In genomic region chr14:22829076-22829660, GRCh38 we compare ENCODE assay signal across 7 cellular contexts. TPM values are rescaled to one million over a fixed set of nuclear protein-coding genes. Genes with fewer than 3 reads are reported as not detected.
DNase-seq lines count a peak whose midpoint lies in the region; ATAC-seq and TF ChIP-seq lines count a peak whose summit lies in the region.
"Not testable (repeated sequence)": the region's sequence is repeated elsewhere in the genome, so short reads cannot be mapped to it uniquely, and the experiment has no call there.
"Had no signal": no experiment of that assay in that cellular context is flagged by ENCODE, and none has a peak within 500 bp of the region (broad histone marks: within the 10 kb centered on the region; RNA-seq: fewer than 3 reads in every experiment).

No MANE protein-coding gene starts in this region.

- peak overlapping the region; percentile 94 for H2AFZ ChIP-seq in OCI-LY3 (ENCODE audit: low read depth, low read length)

- H3K36me3 Mint-ChIP-seq in activated naive CD8-positive, alpha-beta T cell treated with anti-CD3 and anti-CD28 coated beads, Interleukin-2, amount 50 U/mL, for 24 hours (ENCODE audit: low read depth), result peaks cover 24% of the 10 kb centered on the region
- H3K36me3 Mint-ChIP-seq in naive thymus-derived CD4-positive, alpha-beta T cell, result peaks cover 0 to 22% (median 9%) of the 10 kb centered on the region in 5 donors

- peaks cover 18% of the 10 kb centered on the region for H3K36me3 ChIP-seq in OCI-LY3 (replicated peaks; ENCODE audit: low read depth, low read length)
- peaks cover 3 to 21% (median 3%) of the 10 kb centered on the region in 3 experiments for H3K36me3 ChIP-seq in naive thymus-derived CD4-positive, alpha-beta T cell (ENCODE audit: control insufficient read depth in 2 of 3, insufficient read depth in 3 of 3, low read length in 3 of 3)

- H3K27me3 ChIP-seq in OCI-LY3 (ENCODE audit: low read depth, low read length); naive thymus-derived CD4-positive, alpha-beta T cell (ENCODE audit: control insufficient read depth in 2 of 2, insufficient read depth in 2 of 2, low read length in 2 of 2): not testable (repeated sequence)

- CTCF ChIA-PET in naive thymus-derived CD4-positive, alpha-beta T cell (lab: Charles Lee), result interaction anchor here (0.6 to 1.4 kb wide), 3 partner anchors 24 to 71 kb away, joined by 3 to 5 read pairs (median 3); no protein-coding TSS in a partner anchor

- H3K4me3 Mint-ChIP-seq in activated naive CD8-positive, alpha-beta T cell treated with anti-CD3 and anti-CD28 coated beads, Interleukin-2, amount 50 U/mL, for 24 hours, result peak overlapping the region; percentile 88
- H3K4me3 Mint-ChIP-seq in naive thymus-derived CD4-positive, alpha-beta T cell, result peak overlapping the region; percentile 74 to 94 (median 91)

- not testable (repeated sequence) for TF ChIP-seq CTCF in GM12865 (IDR thresholded peaks at IDR 0.05; ENCODE audit: insufficient read depth, low read depth, low read length, missing control alignments); OCI-LY3 (IDR thresholded peaks at IDR 0.05; ENCODE audit: low read depth, low read length); fibroblast of the aortic adventitia (IDR thresholded peaks at IDR 0.05; ENCODE audit: insufficient read depth, low read length)

- H3K4me1 ChIP-seq in OCI-LY3 (ENCODE audit: low read length), result peaks cover 16% of the 10 kb centered on the region; the same call in 1 of the 2 replicates
- H3K4me1 ChIP-seq in naive thymus-derived CD4-positive, alpha-beta T cell (ENCODE audit: control insufficient read depth in 2 of 2, insufficient read depth in 2 of 2, low read length in 2 of 2), result peaks cover 11 to 27% of the 10 kb centered on the region in 2 donors

- H3K9ac ChIP-seq in OCI-LY3 (ENCODE audit: low read length), result peak overlapping the region; percentile 92

- not testable (repeated sequence) for DNase-seq in GM12865 (ENCODE audit: low read depth); activated naive CD8-positive, alpha-beta T cell treated with anti-CD3 and anti-CD28 coated beads, Interleukin-2, amount 50 U/mL, for 24 hours; fibroblast of the aortic adventitia (ENCODE audit: low read depth); naive thymus-derived CD4-positive, alpha-beta T cell

- H3K9me3 Mint-ChIP-seq in activated naive CD8-positive, alpha-beta T cell treated with anti-CD3 and anti-CD28 coated beads, Interleukin-2, amount 50 U/mL, for 24 hours; naive thymus-derived CD4-positive, alpha-beta T cell: not testable (repeated sequence)

- peak overlapping the region; percentile 89 for H3K4me2 ChIP-seq in OCI-LY3 (ENCODE audit: low read length)

- H3K27ac Mint-ChIP-seq in activated naive CD8-positive, alpha-beta T cell treated with anti-CD3 and anti-CD28 coated beads, Interleukin-2, amount 50 U/mL, for 24 hours, result peak overlapping the region; percentile 96
- peak overlapping the region; percentile 91 to 99 (median 97) for H3K27ac Mint-ChIP-seq in naive thymus-derived CD4-positive, alpha-beta T cell

- not testable (repeated sequence) for H3K27me3 Mint-ChIP-seq in activated naive CD8-positive, alpha-beta T cell treated with anti-CD3 and anti-CD28 coated beads, Interleukin-2, amount 50 U/mL, for 24 hours; naive thymus-derived CD4-positive, alpha-beta T cell

- peaks cover 36% of the 10 kb centered on the region for H3K4me1 Mint-ChIP-seq in activated naive CD8-positive, alpha-beta T cell treated with anti-CD3 and anti-CD28 coated beads, Interleukin-2, amount 50 U/mL, for 24 hours
- H3K4me1 Mint-ChIP-seq in naive thymus-derived CD4-positive, alpha-beta T cell, result peaks cover 13 to 46% (median 39%) of the 10 kb centered on the region in 7 donors

- intact Hi-C loops in naive thymus-derived CD4-positive, alpha-beta T cell (cut with micrococcal nuclease), result loop anchor here (1.0 to 10.0 kb wide), 10 partner anchors 8 to 242 kb away; partner anchors contain the start of genes DAD1 (in 2 of the 2), LRP10 (in 2 of the 2), OXA1L (in 2 of the 2) and PRMT5 (in 2 of the 2)

- not testable (repeated sequence) for H3K9me3 ChIP-seq in OCI-LY3 (ENCODE audit: insufficient read depth, low read length); naive thymus-derived CD4-positive, alpha-beta T cell (ENCODE audit: control insufficient read depth in 2 of 3, low read length in 3 of 3)

- not testable (repeated sequence) for H4K20me1 ChIP-seq in OCI-LY3 (ENCODE audit: insufficient read depth, low read length)

- peak overlapping the region; percentile 85 for H3K4me3 ChIP-seq in GM12865 (ENCODE audit: low read depth, low read length)
- peak overlapping the region; percentile 91 for H3K4me3 ChIP-seq in OCI-LY3 (ENCODE audit: low read length)
- H3K4me3 ChIP-seq in fibroblast of the aortic adventitia (ENCODE audit: low read depth, low read length), result peak overlapping the region; percentile 92
- peak overlapping the region; percentile 99 for H3K4me3 ChIP-seq in naive thymus-derived CD4-positive, alpha-beta T cell (ENCODE audit: low read length)

- POLR2A ChIA-PET in naive thymus-derived CD4-positive, alpha-beta T cell (lab: Charles Lee), result interaction anchor here (0.6 to 2.5 kb wide), 9 partner anchors 41 to 272 kb away, joined by 3 to 14 read pairs (median 5); partner anchors contain the start of genes DAD1, HAUS4 and PRMT5

- H3K27ac ChIP-seq in OCI-LY3 (ENCODE audit: low read length) (peak overlapping the region; percentile 55), temporal lobe (ENCODE audit: low read depth, low read length) (peak overlapping the region; percentile 48)
- peak overlapping the region; percentile 95 for H3K27ac ChIP-seq in naive thymus-derived CD4-positive, alpha-beta T cell (ENCODE audit: low read depth, low read length)

- H3K79me2 ChIP-seq in OCI-LY3 (ENCODE audit: low read length), result peaks cover 16% of the 10 kb centered on the region

- not testable (repeated sequence) for ATAC-seq in activated naive CD8-positive, alpha-beta T cell treated with anti-CD3 and anti-CD28 coated beads, Interleukin-2, amount 50 U/mL, for 24 hours; naive thymus-derived CD4-positive, alpha-beta T cell

RNA-seq across cellular contexts. Expression of gene MRPL52, which starts 0.5 kb away (rescaled TPM):
- total RNA-seq in fibroblast of the aortic adventitia (ENCODE audit: low replicate concordance), result 14.2 and 69.9 TPM in 2 replicates
- total RNA-seq in naive thymus-derived CD4-positive, alpha-beta T cell, result 100 to 1,000 TPM in 1 of 5 experiments, 10 to 100 TPM in 4; 32.9 to 118 (median 48.2) TPM
- polyA plus RNA-seq in naive thymus-derived CD4-positive, alpha-beta T cell, result 100 to 1,000 TPM; 169 to 189 TPM
- total RNA-seq in temporal lobe, result 19.9 TPM

RNA-seq across cellular contexts. Expression of gene MMP14, which starts 7.2 kb away (rescaled TPM):
- total RNA-seq in fibroblast of the aortic adventitia (ENCODE audit: low replicate concordance), result 258 and 311 TPM in 2 replicates
- 1 to 10 TPM; 1.8 to 6.6 (median 2.0) TPM for total RNA-seq in naive thymus-derived CD4-positive, alpha-beta T cell
- polyA plus RNA-seq in naive thymus-derived CD4-positive, alpha-beta T cell, result not detected
- total RNA-seq in temporal lobe, result 11.3 TPM

RNA-seq across cellular contexts. Expression of gene SLC7A7, which starts 13.9 kb away (rescaled TPM):
- total RNA-seq in fibroblast of the aortic adventitia (ENCODE audit: low replicate concordance) (2.5 and 16.5 TPM in 2 replicates), temporal lobe (1.5 TPM)
- total RNA-seq in naive thymus-derived CD4-positive, alpha-beta T cell, result 10 to 100 TPM in 1 of 5 experiments, 1 to 10 TPM in 4; 1.1 to 71.1 (median 2.7) TPM
- 1 to 10 TPM; 1.1 to 1.4 TPM for polyA plus RNA-seq in naive thymus-derived CD4-positive, alpha-beta T cell

RNA-seq across cellular contexts. Expression of gene LRP10, which starts 42.4 kb away (rescaled TPM):
- total RNA-seq in fibroblast of the aortic adventitia (ENCODE audit: low replicate concordance) (104 and 107 TPM in 2 replicates), temporal lobe (4.7 TPM)
- total RNA-seq in naive thymus-derived CD4-positive, alpha-beta T cell, result 10 to 100 TPM; 55.5 to 76.1 (median 72.3) TPM
- 100 to 1,000 TPM in 1 of 2 donors, 10 to 100 TPM in 1; 68.0 to 103 TPM for polyA plus RNA-seq in naive thymus-derived CD4-positive, alpha-beta T cell

RNA-seq across cellular contexts. Expression of gene REM2, which starts 53.9 kb away (rescaled TPM):
- 0.09 TPM in 1 of 2 replicates, not detected in the other for total RNA-seq in fibroblast of the aortic adventitia (ENCODE audit: low replicate concordance)
- 1 to 10 TPM in 4 of 5 experiments, under 1 TPM in 1; 0.97 to 8.6 (median 5.4) TPM for total RNA-seq in naive thymus-derived CD4-positive, alpha-beta T cell
- 1 to 10 TPM in 1 of 2 donors, under 1 TPM in 1; 0.58 to 1.4 TPM for polyA plus RNA-seq in naive thymus-derived CD4-positive, alpha-beta T cell
- 2.0 TPM for total RNA-seq in temporal lobe
- total RNA-seq: dermis microvascular lymphatic vessel endothelial cell had no signal

Comparison
In these comparisons a context has a peak if more than half of its experiments do, and no peak if none do; other contexts are left out.
1. RNA of gene MMP14, which starts 7.2 kb away (total RNA-seq): 258 to 311 TPM in fibroblast of the aortic adventitia; 11.3 TPM in temporal lobe (single experiment) and 1.8 to 6.6 TPM in naive thymus-derived CD4-positive, alpha-beta T cell; every median in the first group is over 10 times any median in the second.
2. Peak in every context shown above with its lines, with median percentiles within 50 percentile points of each other: H3K4me3 ChIP-seq and H3K27ac ChIP-seq.